16 cellular contexts compared by ENCODE assay signal in genomic region chr3:23747841-23748240, GRCh38.
"Had no signal": no experiment of that assay in that cellular context is flagged by ENCODE, and none has a peak within 500 bp of the region (broad histone marks: within the 10 kb centered on the region; RNA-seq: fewer than 3 reads in every experiment).

No MANE protein-coding gene starts in this region.

- H3K9me3 ChIP-seq: esophagus squamous epithelium, suprapubic skin had no signal

- ATAC-seq: activated CD4-positive, alpha-beta T cell treated with anti-CD3 and anti-CD28 coated beads for 36 hours; activated CD8-positive, alpha-beta T cell treated with anti-CD3 and anti-CD28 coated beads for 36 hours; activated naive CD4-positive, alpha-beta T cell treated with anti-CD3 and anti-CD28 coated beads, Interleukin-2, amount 50 U/mL, for 72 hours had no signal

- H3K36me3 ChIP-seq: esophagus squamous epithelium, suprapubic skin had no signal

- H3K27me3 ChIP-seq: esophagus squamous epithelium, suprapubic skin had no signal

- H3K4me3 ChIP-seq: esophagus squamous epithelium, suprapubic skin had no signal

- H3K27ac ChIP-seq: esophagus squamous epithelium, suprapubic skin, VCaP had no signal

- DNase-seq: activated CD4-positive, alpha-beta T cell treated with anti-CD3 and anti-CD28 coated beads for 36 hours; activated CD8-positive, alpha-beta T cell treated with anti-CD3 and anti-CD28 coated beads for 36 hours; activated effector memory CD4-positive, alpha-beta T cell treated with anti-CD3 and anti-CD28 coated beads, Interleukin-2, amount 50 U/mL, for 16 hours; activated T-cell treated with anti-CD3 and anti-CD28 coated beads, Interleukin-2, amount 50 U/mL, for 48 hours; esophagus squamous epithelium; foreskin fibroblast; kidney; left ventricle myocardium superior; right cardiac atrium; small intestine; stimulated activated CD4-positive, alpha-beta T cell treated with anti-CD3 and anti-CD28 coated beads, Interleukin-4, amount 100 ng/mL, for 4 hours; stimulated activated CD8-positive, alpha-beta memory T cell treated with anti-CD3 and anti-CD28 coated beads, Interleukin-4, amount 100 ng/mL, for 48 hours; stimulated activated naive CD4-positive, alpha-beta T cell treated with Interleukin-2 at 50 U/mL for 16 hours had no signal
